ENCODE assay signal across 15 cellular contexts in genomic region chr9:136242908-136243525, GRCh38. TPM values are rescaled to one million over a fixed set of nuclear protein-coding genes. Genes with fewer than 3 reads are reported as not detected.
A peak's percentile ranks its signal among the peaks of the same experiment; 100 is the strongest.
DNase-seq lines count a peak whose midpoint lies in the region; ATAC-seq and TF ChIP-seq lines count a peak whose summit lies in the region.
"Had no signal": no experiment of that assay in that cellular context is flagged by ENCODE, and none has a peak within 500 bp of the region (broad histone marks: within the 10 kb centered on the region; RNA-seq: fewer than 3 reads in every experiment).

No MANE protein-coding gene starts in this region.

- H3K9me2 ChIP-seq in GM23338 (ENCODE audit: insufficient read depth) = no peaks in the 10 kb centered on the region

- peak overlapping the region; percentile 84; the same call in 1 of the 2 replicates for H3K4me3 ChIP-seq in GM23338
- H3K4me3 ChIP-seq in mesenchymal stem cell (ENCODE audit: insufficient read depth in 1 of 2, low read depth in 1 of 2, low read length in 2 of 2) = no peak overlapping the region

- no peaks in the 10 kb centered on the region for H3K9me3 ChIP-seq in mesenchymal stem cell (ENCODE audit: control insufficient read depth, low read length)

- H2AFZ ChIP-seq in GM23338 = no peak overlapping the region
- no peak overlapping the region for H2AFZ ChIP-seq in mesenchymal stem cell (ENCODE audit: low read depth, low read length)

- H3K23ac ChIP-seq in mesenchymal stem cell (ENCODE audit: low read length in 2 of 2) = no peak overlapping the region

- POLR2A ChIA-PET in WTC11 (lab: Charles Lee) = no interaction called here

- H3K36me3 ChIP-seq in GM23338 (ENCODE audit: insufficient read depth) (no peaks in the 10 kb centered on the region), mesenchymal stem cell (ENCODE audit: control insufficient read depth in 1 of 2, insufficient read depth in 2 of 2, low read depth in 1 of 2, low read length in 2 of 2) (peaks cover 0 to 20% of the 10 kb centered on the region in 2 experiments)

- H2BK12ac ChIP-seq in mesenchymal stem cell (ENCODE audit: low read length in 2 of 2) = no peak overlapping the region

- H3F3A ChIP-seq in GM23338 (replicated peaks; ENCODE audit: low read depth) = 0 out of 2 replicates have a peak, but pooled peaks cover 5% of the 10 kb centered on the region

- no peak overlapping the region for H4K91ac ChIP-seq in mesenchymal stem cell (ENCODE audit: low read length)

- H3K27me3 ChIP-seq in GM23338 (ENCODE audit: insufficient read depth) = 0 out of 2 replicates have a peak, but pooled peaks cover 8% of the 10 kb centered on the region
- peaks cover 8 to 18% of the 10 kb centered on the region in 2 experiments for H3K27me3 ChIP-seq in mesenchymal stem cell (ENCODE audit: control insufficient read depth in 1 of 2, insufficient read depth in 1 of 2, low read length in 2 of 2)

- peaks cover 56% of the 10 kb centered on the region for H3K79me1 ChIP-seq in mesenchymal stem cell (replicated peaks; ENCODE audit: low read length, poor library complexity, severe bottlenecking)

- no peak overlapping the region for H2BK15ac ChIP-seq in mesenchymal stem cell (ENCODE audit: low read depth, poor library complexity, severe bottlenecking)

- H3K18ac ChIP-seq in mesenchymal stem cell (ENCODE audit: low read depth in 1 of 2, low read length in 2 of 2) = no peak overlapping the region

- H3K9me3 Mint-ChIP-seq in GM23338 (no peaks in the 10 kb centered on the region), WTC11 (no peaks in the 10 kb centered on the region)

- WGBS in mesenchymal stem cell = 86% methylated on average over 4 of the region's 6 CpGs

- no peak overlapping the region for H3K14ac ChIP-seq in mesenchymal stem cell (ENCODE audit: low read length in 2 of 2)

- CTCF ChIA-PET in WTC11 (lab: Charles Lee) = interaction anchor here (0.6 to 1.4 kb wide), 9 partner anchors 13 to 125 kb away, joined by 3 to 5 read pairs (median 4); no protein-coding TSS in a partner anchor

- H3K27ac ChIP-seq in GM23338 (ENCODE audit: low read depth) (no peak overlapping the region), mesenchymal stem cell (ENCODE audit: low read length, poor library complexity, severe bottlenecking) (no peak overlapping the region)
- H3K27ac ChIP-seq: 22Rv1 had no signal

- H2BK120ac ChIP-seq in mesenchymal stem cell (ENCODE audit: low read depth, low read length) = no peak overlapping the region

- DNase-seq in DMS 273 (lab: John Stamatoyannopoulos, UW; ENCODE audit: unreplicated experiment) = peak; percentile 42
- no peak for DNase-seq in DMS 273 treated with DMSO at 0.1 percent for 48 hours (lab: John Stamatoyannopoulos, UW)
- peak; percentile 38 for DNase-seq in GM23338 (ENCODE audit: low spot score)
- DNase-seq in WTC11 (ENCODE audit: low spot score) = no peak
- DNase-seq in mesenchymal stem cell = no peak
- no peak for DNase-seq in D341Med (ENCODE audit: low spot score)
- no peak for DNase-seq in hypothalamus (lab: John Stamatoyannopoulos, UW)
- DNase-seq in NCI-H510A treated with DMSO at 0.1 percent for 48 hours (lab: John Stamatoyannopoulos, UW) = no peak
- DNase-seq: activated CD4-positive, alpha-beta T cell treated with anti-CD3 and anti-CD28 coated beads for 4 hours; GDM1 had no signal

- H3K4me1 Mint-ChIP-seq in GM23338 (peaks cover 42% of the 10 kb centered on the region), WTC11 (peaks cover 36% of the 10 kb centered on the region)

- no peak for TF ChIP-seq CTCF in GM23338 (conservative IDR thresholded peaks at IDR 0.05; ENCODE audit: low read depth in 2 of 2)
- TF ChIP-seq CTCF in WTC11 (IDR thresholded peaks at IDR 0.05) = no peak

- H4K8ac ChIP-seq in mesenchymal stem cell (ENCODE audit: low read length) = peak overlapping the region; percentile 24

- no peak overlapping the region for H3K4ac ChIP-seq in mesenchymal stem cell (ENCODE audit: low read depth in 1 of 2, low read length in 2 of 2)

- peaks cover 47% of the 10 kb centered on the region for H4K20me1 ChIP-seq in GM23338 (replicated peaks; ENCODE audit: insufficient read depth)

- H3K36me3 Mint-ChIP-seq in GM23338 (ENCODE audit: low read depth) = no peaks in the 10 kb centered on the region
- H3K36me3 Mint-ChIP-seq in WTC11 = no peaks in the 10 kb centered on the region

- peak overlapping the region; percentile 13; the same call in 1 of the 2 replicates for H3K27ac Mint-ChIP-seq in GM23338
- peak overlapping the region; percentile 57 for H3K27ac Mint-ChIP-seq in WTC11

- H3K27me3 Mint-ChIP-seq in GM23338 (ENCODE audit: insufficient read depth, low read depth, poor library complexity) = peaks cover 25% of the 10 kb centered on the region
- H3K27me3 Mint-ChIP-seq in WTC11 (ENCODE audit: low read depth) = peaks cover 7% of the 10 kb centered on the region

- peaks cover 21% of the 10 kb centered on the region for H3K4me1 ChIP-seq in GM23338 (ENCODE audit: insufficient read depth)
- peaks cover 11% of the 10 kb centered on the region for H3K4me1 ChIP-seq in mesenchymal stem cell (ENCODE audit: control insufficient read depth, insufficient read depth, low read depth, low read length)

- H2AK5ac ChIP-seq in mesenchymal stem cell (ENCODE audit: low read length, severe bottlenecking) = no peak overlapping the region

- H2BK5ac ChIP-seq in mesenchymal stem cell (ENCODE audit: low read depth, low read length, poor library complexity, severe bottlenecking) = no peak overlapping the region

- H3K9ac ChIP-seq in mesenchymal stem cell (ENCODE audit: low read length) = no peak overlapping the region

- H3K4me3 Mint-ChIP-seq in GM23338 (peak overlapping the region; percentile 87), WTC11 (peak overlapping the region; percentile 92; the same call in 1 of the 2 replicates)

- H3K4me2 ChIP-seq in GM23338 (peak overlapping the region; percentile 99), mesenchymal stem cell (ENCODE audit: low read length, poor library complexity, severe bottlenecking) (no peak overlapping the region)

- H3K79me2 ChIP-seq in GM23338 (replicated peaks; ENCODE audit: insufficient read depth) = peaks cover 70% of the 10 kb centered on the region

- ATAC-seq in GM23338 (0 out of 3 replicates have a peak, but pooled peaks have one; percentile 5), WTC11 (no peak)
- ATAC-seq: Panc1 had no signal

TF ChIP-seq in GM23338, 12 proteins besides CTCF, POLR2A, EP300 and RAD21 (continues in another document):
- TF ChIP-seq CREB1 (CRISPR knock-in tag; IDR thresholded peaks at IDR 0.05; ENCODE audit: low read depth) = no peak
- no peak for TF ChIP-seq JUNB (IDR thresholded peaks at IDR 0.05; ENCODE audit: unreplicated experiment)
- no peak for TF ChIP-seq EZH2phosphoT487 (IDR thresholded peaks at IDR 0.05; ENCODE audit: unreplicated experiment)
- TF ChIP-seq STAT1 (IDR thresholded peaks at IDR 0.05; ENCODE audit: unreplicated experiment) = no peak

TF ChIP-seq in WTC11, 78 proteins besides CTCF, POLR2A, EP300 and RAD21 (continues in another document):
- TF ChIP-seq OVOL2 (CRISPR knock-in tag; IDR thresholded peaks at IDR 0.05; ENCODE audit: borderline replicate concordance) = no peak
- no peak for TF ChIP-seq ESRRA (CRISPR knock-in tag; IDR thresholded peaks at IDR 0.05; ENCODE audit: borderline replicate concordance)
- no peak for TF ChIP-seq SMAD3 (CRISPR knock-in tag; IDR thresholded peaks at IDR 0.05; ENCODE audit: borderline replicate concordance)
- no peak for TF ChIP-seq PREB (CRISPR knock-in tag; IDR thresholded peaks at IDR 0.05; ENCODE audit: borderline replicate concordance)
- no peak for TF ChIP-seq ZNF121 (CRISPR knock-in tag; IDR thresholded peaks at IDR 0.05)
- no peak for TF ChIP-seq E2F4 (CRISPR knock-in tag; IDR thresholded peaks at IDR 0.05; ENCODE audit: borderline replicate concordance, low read depth)
- TF ChIP-seq TEAD1 (CRISPR knock-in tag; IDR thresholded peaks at IDR 0.05) = no peak
- TF ChIP-seq HMGA2 (CRISPR knock-in tag; IDR thresholded peaks at IDR 0.05) = no peak
- TF ChIP-seq JAZF1 (CRISPR knock-in tag; IDR thresholded peaks at IDR 0.05) = no peak
- TF ChIP-seq FOXJ3 (CRISPR knock-in tag; IDR thresholded peaks at IDR 0.05; ENCODE audit: borderline replicate concordance) = no peak
- TF ChIP-seq MYBL2 (CRISPR knock-in tag; IDR thresholded peaks at IDR 0.05) = no peak
- TF ChIP-seq ZNF219 (CRISPR knock-in tag; IDR thresholded peaks at IDR 0.05; ENCODE audit: borderline replicate concordance) = no peak

RNA-seq across cellular contexts. Expression of gene QSOX2, which starts 2.6 kb away (rescaled TPM):
- total RNA-seq in GM23338 (2014; rRNA removed; shearing (Covaris generic)) = 25.5 and 29.2 TPM in 2 replicates
- polyA plus RNA-seq in GM23338 (2016; fragmentation: Nextera tagmentation; extraction: Ambion mirVana) = 9.2 and 10.5 TPM in 2 replicates
- 31.7 to 33.4 TPM (median 33.2 TPM) in 3 replicates for total RNA-seq in WTC11 (2021)
- polyA plus RNA-seq in mesenchymal stem cell (2013, experiment 1 of 2) = 9.6 TPM
- 9.8 TPM for polyA plus RNA-seq in mesenchymal stem cell (2013, experiment 2 of 2)

RNA-seq across cellular contexts. Expression of gene LHX3, which starts 38.1 kb away (rescaled TPM):
- not detected in 2 replicates for total RNA-seq in GM23338 (2014; rRNA removed; shearing (Covaris generic))
- polyA plus RNA-seq in GM23338 (2016; fragmentation: Nextera tagmentation; extraction: Ambion mirVana) = 0.08 TPM in 1 of 2 replicates, not detected in the other
- 0.11 TPM in 1 of 3 replicates, not detected in the others for total RNA-seq in WTC11 (2021)
- polyA plus RNA-seq in mesenchymal stem cell (2013, experiment 1 of 2) = not detected
- polyA plus RNA-seq in mesenchymal stem cell (2013, experiment 2 of 2) = not detected
- total RNA-seq: bronchial epithelial cell, lung microvascular endothelial cell, M059J had no signal

Comparison
In these comparisons a context has a peak if more than half of its experiments do, and no peak if none do; other contexts are left out.
1. DNase-seq: peak in DMS 273 (single experiment) and GM23338 (single experiment); none in DMS 273 treated with DMSO at 0.1 percent for 48 hours (single experiment), WTC11 (single experiment), mesenchymal stem cell (single experiment), D341Med (single experiment), hypothalamus (0 of 51) and NCI-H510A treated with DMSO at 0.1 percent for 48 hours (single experiment).